Comparison of ENCODE assay signal across 9 cellular contexts in the genomic region with DNA sequence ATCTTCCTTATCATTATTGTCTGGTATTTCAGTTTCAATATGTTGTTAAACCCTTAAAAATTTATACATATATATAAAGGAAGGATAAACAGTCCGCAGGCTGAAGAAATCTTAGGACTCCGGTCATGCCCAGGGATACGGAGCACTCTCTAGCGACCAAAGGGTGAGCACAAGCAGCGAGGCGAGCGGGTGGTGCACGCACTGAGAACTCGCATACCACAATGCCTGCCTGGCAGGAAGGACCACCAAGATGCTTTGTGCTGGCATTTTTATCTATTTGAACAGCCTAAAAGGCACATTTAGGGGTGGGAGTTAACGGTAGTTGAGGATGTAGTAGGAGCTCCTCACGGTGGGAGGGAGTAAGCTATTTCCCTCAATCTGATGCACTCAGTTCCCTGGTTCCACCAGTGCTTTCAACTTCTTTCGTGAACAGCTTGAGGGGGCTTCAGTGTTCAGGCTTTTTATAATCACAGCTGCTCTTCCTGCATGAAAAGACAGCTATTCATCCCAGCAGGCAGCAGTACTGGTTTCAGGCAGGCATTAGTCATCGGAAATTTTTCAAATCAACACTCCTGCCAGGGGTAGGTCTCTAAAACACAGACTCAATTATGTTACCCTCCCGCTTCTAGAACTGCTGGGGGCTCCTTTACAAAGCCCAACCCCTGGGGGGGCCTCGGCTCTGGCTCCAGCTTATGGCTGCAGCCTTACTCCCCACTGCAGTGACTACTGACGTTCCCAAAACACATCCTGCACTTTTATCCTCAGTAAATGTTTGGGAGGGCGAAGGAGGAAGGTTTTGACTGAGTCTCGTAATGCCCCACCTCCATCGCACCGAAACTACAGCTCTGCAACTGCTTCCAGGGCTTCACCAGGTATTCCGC. TPM values are rescaled to one million over a fixed set of nuclear protein-coding genes. Genes with fewer than 3 reads are reported as not detected.
A peak's percentile ranks its signal among the peaks of the same experiment; 100 is the strongest.
DNase-seq lines count a peak whose midpoint lies in the region; ATAC-seq and TF ChIP-seq lines count a peak whose summit lies in the region.
"Had no signal": no experiment of that assay in that cellular context is flagged by ENCODE, and none has a peak within 500 bp of the region (broad histone marks: within the 10 kb centered on the region; RNA-seq: fewer than 3 reads in every experiment).

No MANE protein-coding gene starts in this region.

- CTCF ChIA-PET in T-cell (lab: Charles Lee) = no interaction called here

- 0 out of 2 replicates have a peak overlapping the region, but pooled peaks have one; percentile 19 for H3K4me2 ChIP-seq in GM23338

- TF ChIP-seq POLR2A in GM18505 (IDR thresholded peaks at IDR 0.05; ENCODE audit: borderline replicate concordance, extremely low read depth, insufficient read depth, insufficient read length) = no peak

- H3K9me2 ChIP-seq in GM23338 (ENCODE audit: insufficient read depth) = no peaks in the 10 kb centered on the region

- no peaks in the 10 kb centered on the region; the same call in none of the 2 replicates for H3F3A ChIP-seq in GM23338 (replicated peaks; ENCODE audit: low read depth)

- no peak for DNase-seq in GM23338 (ENCODE audit: low spot score)
- peak; percentile 78 for DNase-seq in globus pallidus (ENCODE audit: low spot score)
- peak; percentile 67 for DNase-seq in putamen (ENCODE audit: low spot score)
- no peak for DNase-seq in T-cell
- DNase-seq: NCI-H82 had no signal

- H3K9me3 Mint-ChIP-seq in GM23338 (peaks cover 8% of the 10 kb centered on the region; the same call in 2 of the 3 replicates), T-cell (no peaks in the 10 kb centered on the region)
- no peaks in the 10 kb centered on the region for H3K9me3 Mint-ChIP-seq in activated T-helper 17 cell treated with anti-CD3 and anti-CD28 coated beads, Interleukin-2, amount 50 U/mL, for 72 hours

- no peak overlapping the region for H2AFZ ChIP-seq in GM23338

- no peak overlapping the region for H3K4me3 ChIP-seq in GM23338

- peak overlapping the region; percentile 81 for H3K27ac Mint-ChIP-seq in GM23338
- H3K27ac Mint-ChIP-seq in activated T-helper 17 cell treated with anti-CD3 and anti-CD28 coated beads, Interleukin-2, amount 50 U/mL, for 72 hours = peak overlapping the region; percentile 71
- no peak overlapping the region for H3K27ac Mint-ChIP-seq in T-cell

- 0 out of 2 replicates have a peak overlapping the region, but pooled peaks have one; percentile 39 for H3K27ac ChIP-seq in GM23338 (ENCODE audit: low read depth)

- no peak for TF ChIP-seq CTCF in GM23338 (conservative IDR thresholded peaks at IDR 0.05; ENCODE audit: low read depth in 2 of 2)

- H3K27me3 Mint-ChIP-seq in GM23338 (ENCODE audit: insufficient read depth, low read depth, poor library complexity) (peaks cover 19% of the 10 kb centered on the region), T-cell (no peaks in the 10 kb centered on the region)
- H3K27me3 Mint-ChIP-seq in activated T-helper 17 cell treated with anti-CD3 and anti-CD28 coated beads, Interleukin-2, amount 50 U/mL, for 72 hours = no peaks in the 10 kb centered on the region

- ATAC-seq in GM23338 (peak; percentile 27; the same call in 2 of the 3 replicates), T-cell (replicated peaks in 1 of 4) (no peak), GM18505 (IDR thresholded peaks at IDR 0.05; ENCODE audit: unreplicated experiment) (no peak), GM21576 (IDR thresholded peaks at IDR 0.05; ENCODE audit: unreplicated experiment) (no peak), HG02610 (IDR thresholded peaks at IDR 0.05; ENCODE audit: unreplicated experiment) (no peak)
- peak; percentile 76 for ATAC-seq in activated T-helper 17 cell treated with anti-CD3 and anti-CD28 coated beads, Interleukin-2, amount 50 U/mL, for 72 hours (replicated peaks)

- H3K27me3 ChIP-seq in GM23338 (ENCODE audit: insufficient read depth) = no peaks in the 10 kb centered on the region

- POLR2A ChIA-PET in T-cell (lab: Charles Lee) = interaction anchor here in 1 of 2 donors (1.4 kb wide), 1 partner anchor 19 kb away, joined by 3 read pairs; no protein-coding TSS in a partner anchor

- H4K20me1 ChIP-seq in GM23338 (replicated peaks; ENCODE audit: insufficient read depth) = peaks cover 63% of the 10 kb centered on the region

- H3K36me3 ChIP-seq in GM23338 (ENCODE audit: insufficient read depth) = peaks cover 12% of the 10 kb centered on the region

- peaks cover 73% of the 10 kb centered on the region for H3K36me3 Mint-ChIP-seq in GM23338 (ENCODE audit: low read depth)
- H3K36me3 Mint-ChIP-seq in activated T-helper 17 cell treated with anti-CD3 and anti-CD28 coated beads, Interleukin-2, amount 50 U/mL, for 72 hours (ENCODE audit: low read depth) = peaks cover 81% of the 10 kb centered on the region
- H3K36me3 Mint-ChIP-seq in T-cell = peaks cover 21% of the 10 kb centered on the region

- H3K4me1 ChIP-seq in GM23338 (ENCODE audit: insufficient read depth) = peaks cover 10% of the 10 kb centered on the region; the same call in 1 of the 2 replicates

- H3K4me3 Mint-ChIP-seq in GM23338 (no peak overlapping the region; the same call in 2 of the 3 replicates), T-cell (peak overlapping the region in 1 of 3 donors; percentile 27)
- peak overlapping the region; percentile 13 for H3K4me3 Mint-ChIP-seq in activated T-helper 17 cell treated with anti-CD3 and anti-CD28 coated beads, Interleukin-2, amount 50 U/mL, for 72 hours

- peaks cover 97% of the 10 kb centered on the region for H3K79me2 ChIP-seq in GM23338 (replicated peaks; ENCODE audit: insufficient read depth)

- H3K4me1 Mint-ChIP-seq in GM23338 (peaks cover 33% of the 10 kb centered on the region), T-cell (peaks cover 69 to 75% (median 75%) of the 10 kb centered on the region in 3 donors)
- H3K4me1 Mint-ChIP-seq in activated T-helper 17 cell treated with anti-CD3 and anti-CD28 coated beads, Interleukin-2, amount 50 U/mL, for 72 hours = peaks cover 22% of the 10 kb centered on the region

TF ChIP-seq in GM23338, 12 proteins besides CTCF, POLR2A, EP300 and RAD21 (continues in another document):
- TF ChIP-seq EZH2phosphoT487 (IDR thresholded peaks at IDR 0.05; ENCODE audit: unreplicated experiment) (no peak), JUNB (IDR thresholded peaks at IDR 0.05; ENCODE audit: unreplicated experiment) (no peak), ZNF331 (CRISPR knock-in tag; IDR thresholded peaks at IDR 0.05; ENCODE audit: low read depth) (no peak), ZNF114 (CRISPR knock-in tag; IDR thresholded peaks at IDR 0.05) (no peak), EZH2 (IDR thresholded peaks at IDR 0.05; ENCODE audit: low read depth, unreplicated experiment) (no peak)
- TF ChIP-seq, protein P1, sequence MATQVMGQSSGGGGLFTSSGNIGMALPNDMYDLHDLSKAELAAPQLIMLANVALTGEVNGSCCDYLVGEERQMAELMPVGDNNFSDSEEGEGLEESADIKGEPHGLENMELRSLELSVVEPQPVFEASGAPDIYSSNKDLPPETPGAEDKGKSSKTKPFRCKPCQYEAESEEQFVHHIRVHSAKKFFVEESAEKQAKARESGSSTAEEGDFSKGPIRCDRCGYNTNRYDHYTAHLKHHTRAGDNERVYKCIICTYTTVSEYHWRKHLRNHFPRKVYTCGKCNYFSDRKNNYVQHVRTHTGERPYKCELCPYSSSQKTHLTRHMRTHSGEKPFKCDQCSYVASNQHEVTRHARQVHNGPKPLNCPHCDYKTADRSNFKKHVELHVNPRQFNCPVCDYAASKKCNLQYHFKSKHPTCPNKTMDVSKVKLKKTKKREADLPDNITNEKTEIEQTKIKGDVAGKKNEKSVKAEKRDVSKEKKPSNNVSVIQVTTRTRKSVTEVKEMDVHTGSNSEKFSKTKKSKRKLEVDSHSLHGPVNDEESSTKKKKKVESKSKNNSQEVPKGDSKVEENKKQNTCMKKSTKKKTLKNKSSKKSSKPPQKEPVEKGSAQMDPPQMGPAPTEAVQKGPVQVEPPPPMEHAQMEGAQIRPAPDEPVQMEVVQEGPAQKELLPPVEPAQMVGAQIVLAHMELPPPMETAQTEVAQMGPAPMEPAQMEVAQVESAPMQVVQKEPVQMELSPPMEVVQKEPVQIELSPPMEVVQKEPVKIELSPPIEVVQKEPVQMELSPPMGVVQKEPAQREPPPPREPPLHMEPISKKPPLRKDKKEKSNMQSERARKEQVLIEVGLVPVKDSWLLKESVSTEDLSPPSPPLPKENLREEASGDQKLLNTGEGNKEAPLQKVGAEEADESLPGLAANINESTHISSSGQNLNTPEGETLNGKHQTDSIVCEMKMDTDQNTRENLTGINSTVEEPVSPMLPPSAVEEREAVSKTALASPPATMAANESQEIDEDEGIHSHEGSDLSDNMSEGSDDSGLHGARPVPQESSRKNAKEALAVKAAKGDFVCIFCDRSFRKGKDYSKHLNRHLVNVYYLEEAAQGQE (IDR thresholded peaks at IDR 0.05; ENCODE audit: unreplicated experiment) = no peak

RNA-seq across cellular contexts. Expression of gene POLDIP3, which starts 6.0 kb away (rescaled TPM):
- total RNA-seq in GM23338 (2014; rRNA removed; shearing (Covaris generic)) = 49.0 and 54.3 TPM in 2 replicates
- polyA plus RNA-seq in GM23338 (2016; fragmentation: Nextera tagmentation; extraction: Ambion mirVana) = 34.3 and 38.2 TPM in 2 replicates
- total RNA-seq in activated T-helper 17 cell treated with anti-CD3 and anti-CD28 coated beads, Interleukin-2, amount 50 U/mL, for 72 hours = 10 to 100 TPM; 70.0 to 72.4 TPM
- 10 to 100 TPM; 66.5 to 83.8 (median 81.0) TPM for total RNA-seq in T-cell

RNA-seq across cellular contexts. Expression of gene ATP5MGL, which starts 31.7 kb away (rescaled TPM):
- total RNA-seq in GM23338 (2014; rRNA removed; shearing (Covaris generic)) = not detected in 2 replicates
- 0.30 and 0.53 TPM in 2 replicates for polyA plus RNA-seq in GM23338 (2016; fragmentation: Nextera tagmentation; extraction: Ambion mirVana)
- total RNA-seq in activated T-helper 17 cell treated with anti-CD3 and anti-CD28 coated beads, Interleukin-2, amount 50 U/mL, for 72 hours = 1 to 10 TPM in 1 of 2 donors, under 1 TPM in 1; 0.45 to 1.1 TPM
- 1 to 10 TPM in 4 of 5 donors, under 1 TPM in 1; 0.79 to 5.0 (median 1.8) TPM for total RNA-seq in T-cell

RNA-seq across cellular contexts. Expression of gene CYB5R3, which starts 40.5 kb away (rescaled TPM):
- total RNA-seq in GM23338 (2014; rRNA removed; shearing (Covaris generic)) = 66.4 and 76.2 TPM in 2 replicates
- polyA plus RNA-seq in GM23338 (2016; fragmentation: Nextera tagmentation; extraction: Ambion mirVana) = 66.8 and 76.9 TPM in 2 replicates
- total RNA-seq in activated T-helper 17 cell treated with anti-CD3 and anti-CD28 coated beads, Interleukin-2, amount 50 U/mL, for 72 hours = 10 to 100 TPM; 55.5 to 86.1 TPM
- 10 to 100 TPM; 40.8 to 58.6 (median 51.0) TPM for total RNA-seq in T-cell

RNA-seq across cellular contexts. Expression of gene SERHL2, which starts 55.0 kb away (rescaled TPM):
- total RNA-seq in GM23338 (2014; rRNA removed; shearing (Covaris generic)) = 1.5 and 1.7 TPM in 2 replicates
- 2.1 TPM in 2 replicates for polyA plus RNA-seq in GM23338 (2016; fragmentation: Nextera tagmentation; extraction: Ambion mirVana)
- total RNA-seq in activated T-helper 17 cell treated with anti-CD3 and anti-CD28 coated beads, Interleukin-2, amount 50 U/mL, for 72 hours = 1 to 10 TPM in 1 of 2 donors, under 1 TPM in 1; 0.48 to 1.2 TPM
- 1 to 10 TPM in 3 of 5 donors, under 1 TPM in 2; 0.70 to 1.6 (median 1.0) TPM for total RNA-seq in T-cell

Comparison
In these comparisons a context has a peak if more than half of its experiments do, and no peak if none do; other contexts are left out.
1. ATAC-seq: peak in GM23338 (single experiment) and activated T-helper 17 cell treated with anti-CD3 and anti-CD28 coated beads, Interleukin-2, amount 50 U/mL, for 72 hours (single experiment); none in T-cell (0 of 4), GM18505 (single experiment), GM21576 (single experiment) and HG02610 (single experiment).
2. DNase-seq: peak in globus pallidus (single experiment) and putamen (single experiment); none in GM23338 (single experiment) and T-cell (0 of 34).
3. H3K27ac Mint-ChIP-seq: peak in GM23338 (single experiment) and activated T-helper 17 cell treated with anti-CD3 and anti-CD28 coated beads, Interleukin-2, amount 50 U/mL, for 72 hours (single experiment); none in T-cell (0 of 2).